Comparison of ENCODE assay signal across 21 cellular contexts in the genomic region with DNA sequence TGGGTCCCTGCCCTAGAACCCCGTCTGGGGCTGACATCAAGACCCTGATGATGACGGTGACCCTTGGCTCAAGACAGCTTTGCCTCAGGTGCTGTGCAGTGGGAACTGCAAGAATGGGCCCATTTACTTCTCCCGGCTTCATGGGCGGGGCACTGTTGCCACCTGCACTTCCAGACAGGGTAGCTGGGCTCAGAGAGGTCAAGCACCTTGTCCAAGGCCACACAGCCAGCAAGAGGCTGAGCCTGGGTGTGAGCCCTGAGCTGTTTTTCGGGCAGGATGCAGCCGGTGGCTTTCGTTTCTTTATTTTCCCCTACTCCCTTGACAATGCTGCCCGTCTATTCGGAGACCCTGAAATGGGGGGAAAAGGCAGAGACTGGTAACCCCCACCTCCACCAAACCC.
DNase-seq lines count a peak whose midpoint lies in the region; ATAC-seq and TF ChIP-seq lines count a peak whose summit lies in the region.
"Had no signal": no experiment of that assay in that cellular context is flagged by ENCODE, and none has a peak within 500 bp of the region (broad histone marks: within the 10 kb centered on the region; RNA-seq: fewer than 3 reads in every experiment).

No MANE protein-coding gene starts in this region.

- no peaks in the 10 kb centered on the region for H3K79me2 ChIP-seq in smooth muscle cell (ENCODE audit: low read depth)

- no peaks in the 10 kb centered on the region for H3F3A ChIP-seq in smooth muscle cell (ENCODE audit: low read depth)

- H2AFZ ChIP-seq in smooth muscle cell (ENCODE audit: low read depth): no peak overlapping the region

- no peak for DNase-seq in T-helper 1 cell
- DNase-seq in activated naive CD8-positive, alpha-beta T cell treated with anti-CD3 and anti-CD28 coated beads, Interleukin-2, amount 10 ng/mL, durations not matched to agents 7 days and 5 days: no peak
- DNase-seq in smooth muscle cell (lab: John Stamatoyannopoulos, UW; ENCODE audit: unreplicated experiment): no peak
- no peak for DNase-seq in BE2C
- DNase-seq: activated CD4-positive, CD25-positive, alpha-beta regulatory T cell treated with anti-CD3 and anti-CD28 coated beads, Interleukin-2, amount 50 U/mL, for 72 hours; activated effector memory CD4-positive, alpha-beta T cell treated with Interleukin-2 at 50 U/mL for 16 hours; AML-193; aorta; effector memory CD8-positive, alpha-beta T cell; gastrocnemius medialis; NCI-H1092; NCI-H2029 treated with DMSO at 0.1 percent for 48 hours; stimulated activated CD4-positive, alpha-beta T cell treated with anti-CD3 and anti-CD28 coated beads, Interleukin-1b, Interleukin-23, amount 100 ng/mL, for 48 hours; trophoblast cell had no signal

- H3K27me3 ChIP-seq in BLaER1 (peaks cover 68% of the 10 kb centered on the region), layer of hippocampus (ENCODE audit: control insufficient read depth, insufficient read depth, low read length) (peaks cover 6% of the 10 kb centered on the region), smooth muscle cell (ENCODE audit: low read depth) (no peaks in the 10 kb centered on the region), BE2C (no peaks in the 10 kb centered on the region)

- H3K4me3 ChIP-seq in BLaER1 (peak overlapping the region; percentile 55), smooth muscle cell (no peak overlapping the region), BE2C (ENCODE audit: low read depth, low read length) (no peak overlapping the region)
- H3K4me3 ChIP-seq: esophagus muscularis mucosa, gastrocnemius medialis had no signal

- peaks cover 16% of the 10 kb centered on the region for H3K27me3 Mint-ChIP-seq in T-helper 1 cell treated with Interleukin-12 subunit alpha and Interleukin-12 subunit beta and Interleukin-4 antibody, amounts not matched to agents 30 μg/mL and 1 μg/mL, for 36 hours (ENCODE audit: low read depth)
- peaks cover 27% of the 10 kb centered on the region for H3K27me3 Mint-ChIP-seq in activated naive CD8-positive, alpha-beta T cell treated with anti-CD3 and anti-CD28 coated beads, Interleukin-2, amount 10 ng/mL, durations not matched to agents 7 days and 5 days

- no peaks in the 10 kb centered on the region for H3K36me3 Mint-ChIP-seq in T-helper 1 cell treated with Interleukin-12 subunit alpha and Interleukin-12 subunit beta and Interleukin-4 antibody, amounts not matched to agents 30 μg/mL and 1 μg/mL, for 36 hours (ENCODE audit: low read depth)
- H3K36me3 Mint-ChIP-seq in activated naive CD8-positive, alpha-beta T cell treated with anti-CD3 and anti-CD28 coated beads, Interleukin-2, amount 10 ng/mL, durations not matched to agents 7 days and 5 days: no peaks in the 10 kb centered on the region
- H3K36me3 Mint-ChIP-seq: stimulated activated memory B cell treated with anti-CD40 and anti-IgM and Interleukin-4, amounts not matched to agents 10 μg/mL and 1 μg/mL and 100 μg/mL, for 72 hours had no signal

- TF ChIP-seq CTCF in smooth muscle cell (IDR thresholded peaks at IDR 0.05; ENCODE audit: borderline replicate concordance, insufficient read depth, poor library complexity, severe bottlenecking) (no peak), BE2C (IDR thresholded peaks at IDR 0.05; ENCODE audit: low read depth, low read length) (no peak)

- no peaks in the 10 kb centered on the region for H3K9me3 ChIP-seq in BLaER1
- no peaks in the 10 kb centered on the region for H3K9me3 ChIP-seq in smooth muscle cell (replicated peaks; ENCODE audit: low read depth)
- no peaks in the 10 kb centered on the region for H3K9me3 ChIP-seq in BE2C
- H3K9me3 ChIP-seq: esophagus muscularis mucosa, gastrocnemius medialis had no signal

- H3K4me1 Mint-ChIP-seq in T-helper 1 cell treated with Interleukin-12 subunit alpha and Interleukin-12 subunit beta and Interleukin-4 antibody, amounts not matched to agents 30 μg/mL and 1 μg/mL, for 36 hours (ENCODE audit: low read depth): peaks cover 5% of the 10 kb centered on the region
- no peaks in the 10 kb centered on the region for H3K4me1 Mint-ChIP-seq in activated naive CD8-positive, alpha-beta T cell treated with anti-CD3 and anti-CD28 coated beads, Interleukin-2, amount 10 ng/mL, durations not matched to agents 7 days and 5 days

- peak overlapping the region; percentile 48 for H3K4me3 Mint-ChIP-seq in T-helper 1 cell treated with Interleukin-12 subunit alpha and Interleukin-12 subunit beta and Interleukin-4 antibody, amounts not matched to agents 30 μg/mL and 1 μg/mL, for 36 hours
- peak overlapping the region; percentile 57 for H3K4me3 Mint-ChIP-seq in activated naive CD8-positive, alpha-beta T cell treated with anti-CD3 and anti-CD28 coated beads, Interleukin-2, amount 10 ng/mL, durations not matched to agents 7 days and 5 days

- peaks cover 7% of the 10 kb centered on the region; the same call in 1 of the 2 replicates for H4K20me1 ChIP-seq in BLaER1
- H4K20me1 ChIP-seq in smooth muscle cell (ENCODE audit: low read depth): no peaks in the 10 kb centered on the region

- H3K9me3 Mint-ChIP-seq in T-helper 1 cell treated with Interleukin-12 subunit alpha and Interleukin-12 subunit beta and Interleukin-4 antibody, amounts not matched to agents 30 μg/mL and 1 μg/mL, for 36 hours: no peaks in the 10 kb centered on the region
- no peaks in the 10 kb centered on the region for H3K9me3 Mint-ChIP-seq in activated naive CD8-positive, alpha-beta T cell treated with anti-CD3 and anti-CD28 coated beads, Interleukin-2, amount 10 ng/mL, durations not matched to agents 7 days and 5 days
- H3K9me3 Mint-ChIP-seq: effector memory CD8-positive, alpha-beta T cell; stimulated activated memory B cell treated with anti-CD40 and anti-IgM and Interleukin-4, amounts not matched to agents 10 μg/mL and 1 μg/mL and 100 μg/mL, for 72 hours had no signal

- peak overlapping the region; percentile 60 for H3K27ac ChIP-seq in BLaER1
- peak overlapping the region; percentile 88 for H3K27ac ChIP-seq in layer of hippocampus (ENCODE audit: low read depth, low read length)
- no peak overlapping the region for H3K27ac ChIP-seq in smooth muscle cell (ENCODE audit: low read depth)
- H3K27ac ChIP-seq: 22Rv1, esophagus muscularis mucosa, gastrocnemius medialis had no signal

- peak; percentile 30 for ATAC-seq in activated naive CD8-positive, alpha-beta T cell treated with anti-CD3 and anti-CD28 coated beads, Interleukin-2, amount 10 ng/mL, durations not matched to agents 7 days and 5 days (ENCODE audit: low read depth)
- ATAC-seq in GM18519 (IDR thresholded peaks at IDR 0.05; ENCODE audit: low FRiP score, unreplicated experiment): no peak
- ATAC-seq: effector memory CD8-positive, alpha-beta T cell; gastrocnemius medialis; stimulated activated memory B cell treated with anti-CD40 and anti-IgM and Interleukin-4, amounts not matched to agents 10 μg/mL and 1 μg/mL and 100 μg/mL, for 72 hours had no signal

- H3K4me2 ChIP-seq in BLaER1 (peak overlapping the region; percentile 98), smooth muscle cell (no peak overlapping the region)

- POLR2A ChIA-PET in activated naive CD8-positive, alpha-beta T cell treated with anti-CD3 and anti-CD28 coated beads, Interleukin-2, amount 10 ng/mL, durations not matched to agents 7 days and 5 days (lab: Charles Lee): no interaction called here

- WGBS in smooth muscle cell (ENCODE audit: low lambda C conversion rate): 95% methylated on average over 9 of the region's 9 CpGs

- H3K27ac Mint-ChIP-seq in T-helper 1 cell treated with Interleukin-12 subunit alpha and Interleukin-12 subunit beta and Interleukin-4 antibody, amounts not matched to agents 30 μg/mL and 1 μg/mL, for 36 hours: no peak overlapping the region
- H3K27ac Mint-ChIP-seq in activated naive CD8-positive, alpha-beta T cell treated with anti-CD3 and anti-CD28 coated beads, Interleukin-2, amount 10 ng/mL, durations not matched to agents 7 days and 5 days: no peak overlapping the region
- H3K27ac Mint-ChIP-seq: stimulated activated memory B cell treated with anti-CD40 and anti-IgM and Interleukin-4, amounts not matched to agents 10 μg/mL and 1 μg/mL and 100 μg/mL, for 72 hours had no signal

- peak overlapping the region; percentile 56 for H3K9ac ChIP-seq in BLaER1
- no peak overlapping the region for H3K9ac ChIP-seq in smooth muscle cell (ENCODE audit: low read depth)

- H3K4me1 ChIP-seq in BLaER1 (peaks cover 63% of the 10 kb centered on the region), smooth muscle cell (ENCODE audit: low read depth) (no peaks in the 10 kb centered on the region), BE2C (no peaks in the 10 kb centered on the region; the same call in none of the 2 replicates)
- H3K4me1 ChIP-seq: gastrocnemius medialis had no signal

- H3K36me3 ChIP-seq in BLaER1 (no peaks in the 10 kb centered on the region), smooth muscle cell (ENCODE audit: low read depth) (no peaks in the 10 kb centered on the region), BE2C (no peaks in the 10 kb centered on the region)
- H3K36me3 ChIP-seq: esophagus muscularis mucosa, gastrocnemius medialis had no signal
